ENCODE assay signal across 17 cellular contexts in genomic region chr5:132601071-132601470, GRCh38. TPM values are rescaled to one million over a fixed set of nuclear protein-coding genes. Genes with fewer than 3 reads are reported as not detected.
"Had no signal": no experiment of that assay in that cellular context is flagged by ENCODE, and none has a peak within 500 bp of the region (broad histone marks: within the 10 kb centered on the region; RNA-seq: fewer than 3 reads in every experiment).

No MANE protein-coding gene starts in this region.

RNA-seq across cellular contexts. Expression of gene IL13, which starts 56.9 kb away (rescaled TPM):
- total RNA-seq: ascending aorta, colonic mucosa, dermis microvascular lymphatic vessel endothelial cell, foreskin keratinocyte, kidney epithelial cell, lower leg skin, neural crest cell, psoas muscle, sigmoid colon, thyroid gland, vagina had no signal

RNA-seq across cellular contexts. Expression of gene IL5, which starts 57.7 kb away (rescaled TPM):
- total RNA-seq: activated naive CD4-positive, alpha-beta T cell treated with anti-CD3 and anti-CD28 coated beads for 36 hours; activated naive CD8-positive, alpha-beta T cell treated with anti-CD3 and anti-CD28 coated beads, Interleukin-2, amount 10 ng/mL, durations not matched to agents 7 days and 5 days; ascending aorta; colonic mucosa; dermis microvascular lymphatic vessel endothelial cell; foreskin keratinocyte; heart left ventricle; kidney epithelial cell; lower leg skin; naive thymus-derived CD8-positive, alpha-beta T cell; neural crest cell; psoas muscle; sigmoid colon; stomach; T-helper 17 cell; thyroid gland; vagina had no signal
